Comparison of ENCODE assay signal across 10 cellular contexts in genomic region chr1:55143686-55144085, GRCh38.
A peak's percentile ranks its signal among the peaks of the same experiment; 100 is the strongest.
DNase-seq lines count a peak whose midpoint lies in the region; ATAC-seq lines count a peak whose summit lies in the region.
"Had no signal": no experiment of that assay in that cellular context is flagged by ENCODE, and none has a peak within 500 bp of the region (broad histone marks: within the 10 kb centered on the region; RNA-seq: fewer than 3 reads in every experiment).

No MANE protein-coding gene starts in this region.

- H3K27me3 Mint-ChIP-seq in T-helper 2 cell treated with Interferon-gamma antibody and Interleukin-4, amounts not matched to agents 5 μg/mL and 100 μg/mL, for 36 hours (ENCODE audit: low read depth) = no peaks in the 10 kb centered on the region

- no peak overlapping the region for H3K4me3 Mint-ChIP-seq in T-helper 2 cell treated with Interferon-gamma antibody and Interleukin-4, amounts not matched to agents 5 μg/mL and 100 μg/mL, for 36 hours
- H3K4me3 Mint-ChIP-seq: immature natural killer cell; T-helper 1 cell treated with Interleukin-12 subunit alpha and Interleukin-12 subunit beta and Interleukin-4 antibody, amounts not matched to agents 30 μg/mL and 1 μg/mL, for 36 hours had no signal

- peaks cover 17% of the 10 kb centered on the region for H3K4me1 Mint-ChIP-seq in T-helper 2 cell treated with Interferon-gamma antibody and Interleukin-4, amounts not matched to agents 5 μg/mL and 100 μg/mL, for 36 hours (ENCODE audit: low read depth)

- ATAC-seq in HG03135 (IDR thresholded peaks at IDR 0.05; ENCODE audit: unreplicated experiment) (peak; percentile 74), GM18909 (IDR thresholded peaks at IDR 0.05; ENCODE audit: poor library complexity, unreplicated experiment) (no peak), GM21717 (IDR thresholded peaks at IDR 0.05; ENCODE audit: unreplicated experiment) (no peak)

- peak overlapping the region; percentile 2 for H3K27ac Mint-ChIP-seq in T-helper 2 cell treated with Interferon-gamma antibody and Interleukin-4, amounts not matched to agents 5 μg/mL and 100 μg/mL, for 36 hours
- H3K27ac Mint-ChIP-seq: T-helper 1 cell treated with Interleukin-12 subunit alpha and Interleukin-12 subunit beta and Interleukin-4 antibody, amounts not matched to agents 30 μg/mL and 1 μg/mL, for 36 hours had no signal

- H3K36me3 Mint-ChIP-seq in T-helper 2 cell treated with Interferon-gamma antibody and Interleukin-4, amounts not matched to agents 5 μg/mL and 100 μg/mL, for 36 hours (ENCODE audit: low read depth) = peaks cover 37% of the 10 kb centered on the region

- peak; percentile 0 for DNase-seq in NCI-H1092 treated with DMSO at 0.1 percent for 48 hours (lab: John Stamatoyannopoulos, UW)
- DNase-seq in NCI-H1092 (lab: John Stamatoyannopoulos, UW) = no peak
- no peak for DNase-seq in T-helper 2 cell treated with Interferon-gamma antibody and Interleukin-4, amounts not matched to agents 5 μg/mL and 100 μg/mL, for 36 hours (ENCODE audit: low spot score)
- peak; percentile 36 for DNase-seq in left kidney (ENCODE audit: low read depth, low spot score)
- no peak for DNase-seq in GM03348 (ENCODE audit: low spot score)
- DNase-seq: immature natural killer cell had no signal

- no peaks in the 10 kb centered on the region for H3K9me3 Mint-ChIP-seq in T-helper 2 cell treated with Interferon-gamma antibody and Interleukin-4, amounts not matched to agents 5 μg/mL and 100 μg/mL, for 36 hours
- H3K9me3 Mint-ChIP-seq: immature natural killer cell; T-helper 1 cell treated with Interleukin-12 subunit alpha and Interleukin-12 subunit beta and Interleukin-4 antibody, amounts not matched to agents 30 μg/mL and 1 μg/mL, for 36 hours had no signal

Comparison
In these comparisons a context has a peak if more than half of its experiments do, and no peak if none do; other contexts are left out.
1. DNase-seq: peak in NCI-H1092 treated with DMSO at 0.1 percent for 48 hours (single experiment) and left kidney (single experiment); none in NCI-H1092 (single experiment), T-helper 2 cell treated with Interferon-gamma antibody and Interleukin-4, amounts not matched to agents 5 μg/mL and 100 μg/mL, for 36 hours (single experiment) and GM03348 (single experiment).